In the genomic region with DNA sequence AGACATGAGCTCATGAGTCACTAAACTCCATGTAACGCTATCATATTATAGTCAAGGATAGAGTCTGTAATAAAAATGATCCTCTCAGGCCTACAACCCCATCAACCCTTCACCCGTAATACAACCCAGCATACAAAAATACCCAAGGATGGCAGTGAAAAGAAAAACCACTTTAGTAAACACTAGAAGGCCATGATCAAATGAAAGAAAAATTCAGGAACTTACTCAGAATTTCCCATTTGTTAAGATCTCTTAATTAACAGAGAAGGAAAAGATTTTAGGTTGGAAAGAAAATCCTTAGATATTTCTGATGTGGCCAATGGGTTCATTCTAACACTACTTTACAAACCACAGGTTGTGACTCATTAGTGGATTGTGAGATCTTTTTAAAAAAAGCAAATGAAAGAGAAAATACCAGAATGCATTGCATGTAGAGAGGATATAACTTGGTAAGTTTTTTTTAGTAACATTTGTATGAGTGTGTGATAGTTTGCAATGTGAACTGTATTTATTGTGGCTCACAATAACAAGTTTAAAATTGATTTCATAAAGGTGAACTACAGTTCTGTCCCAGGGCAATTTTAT, we compare ENCODE assay signal across 8 cellular contexts. TPM values are rescaled to one million over a fixed set of nuclear protein-coding genes. Genes with fewer than 3 reads are reported as not detected.
DNase-seq lines count a peak whose midpoint lies in the region; ATAC-seq and TF ChIP-seq lines count a peak whose summit lies in the region.

No MANE protein-coding gene starts in this region.

- H3K4me3 Mint-ChIP-seq in CD4-positive, alpha-beta T cell: peak overlapping the region; percentile 35

- intact Hi-C loops in CD4-positive, alpha-beta T cell (cut with DNase I, micrococcal nuclease): no loop called here

- no peak overlapping the region for H3K4me3 ChIP-seq in foreskin fibroblast (ENCODE audit: low read depth in 1 of 2, low read length in 2 of 2)
- no peak overlapping the region for H3K4me3 ChIP-seq in tibial nerve

- H3K36me3 Mint-ChIP-seq in CD4-positive, alpha-beta T cell (ENCODE audit: low read depth): peaks cover 5% of the 10 kb centered on the region

- no peak overlapping the region for H3K27ac ChIP-seq in CD4-positive, alpha-beta T cell (ENCODE audit: low read depth, low read length)
- no peak overlapping the region for H3K27ac ChIP-seq in tibial nerve

- H3K9me3 ChIP-seq in CD4-positive, alpha-beta T cell (ENCODE audit: control insufficient read depth, low read length): no peaks in the 10 kb centered on the region
- H3K9me3 ChIP-seq in tibial nerve: no peaks in the 10 kb centered on the region

- no peaks in the 10 kb centered on the region for H3K27me3 Mint-ChIP-seq in CD4-positive, alpha-beta T cell

- POLR2A ChIA-PET in CD4-positive, alpha-beta T cell (lab: Charles Lee): interaction anchor here (0.6 to 1.0 kb wide), 4 partner anchors 9 to 279 kb away, joined by 3 to 5 read pairs (median 3); no protein-coding TSS in a partner anchor

- no peak for TF ChIP-seq POLR2A in tibial nerve (IDR thresholded peaks at IDR 0.05)

- no peaks in the 10 kb centered on the region for H3K27me3 ChIP-seq in CD4-positive, alpha-beta T cell (ENCODE audit: control insufficient read depth, insufficient read depth, low read length)
- H3K27me3 ChIP-seq in tibial nerve: no peaks in the 10 kb centered on the region

- TF ChIP-seq CTCF in CD4-positive, alpha-beta T cell (IDR thresholded peaks at IDR 0.05): no peak
- TF ChIP-seq CTCF in foreskin fibroblast (IDR thresholded peaks at IDR 0.05; ENCODE audit: low read depth, low read length): no peak
- TF ChIP-seq CTCF in tibial nerve (IDR thresholded peaks at IDR 0.05): no peak

- no peaks in the 10 kb centered on the region for H3K36me3 ChIP-seq in tibial nerve

- peak; percentile 43 for ATAC-seq in CD4-positive, alpha-beta T cell (ENCODE audit: poor library complexity)
- ATAC-seq in GM19438 (IDR thresholded peaks at IDR 0.05; ENCODE audit: low read depth, unreplicated experiment) (peak; percentile 34), HG03354 (IDR thresholded peaks at IDR 0.05; ENCODE audit: poor library complexity, severe bottlenecking, unreplicated experiment) (peak; percentile 49)

- H3K27ac Mint-ChIP-seq in CD4-positive, alpha-beta T cell: no peak overlapping the region

- no peaks in the 10 kb centered on the region for H3K9me3 Mint-ChIP-seq in CD4-positive, alpha-beta T cell

- TF ChIP-seq EP300 in tibial nerve (IDR thresholded peaks at IDR 0.05): no peak

- H3K4me1 ChIP-seq in tibial nerve: no peaks in the 10 kb centered on the region

- no peak for DNase-seq in CD4-positive, alpha-beta T cell
- DNase-seq in amniotic epithelial cell (ENCODE audit: low read depth) (peak; percentile 66), foreskin fibroblast (no peak), NCI-H2107 treated with DMSO at 0.1 percent for 48 hours (lab: John Stamatoyannopoulos, UW; ENCODE audit: unreplicated experiment) (no peak), NCI-H526 treated with DMSO at 0.1 percent for 48 hours (lab: John Stamatoyannopoulos, UW) (no peak), tibial nerve (ENCODE audit: low spot score in 2 of 2) (no peak)

- WGBS in tibial nerve, 2 donors: 86 to 94% methylated on average over 2 of the region's 2 CpGs

- CTCF ChIA-PET in CD4-positive, alpha-beta T cell (lab: Charles Lee): interaction anchor here (0.8 to 1.0 kb wide), 2 partner anchors 12 to 16 kb away, joined by 4 to 5 read pairs; no protein-coding TSS in a partner anchor

- H3K4me1 Mint-ChIP-seq in CD4-positive, alpha-beta T cell (ENCODE audit: low read depth): peaks cover 58% of the 10 kb centered on the region

RNA-seq across cellular contexts. Expression of gene UBE2J1, which starts 8.0 kb away (rescaled TPM):
- 10 to 100 TPM; 34.7 to 34.9 TPM for total RNA-seq in CD4-positive, alpha-beta T cell
- total RNA-seq in tibial nerve: 10 to 100 TPM; 25.3 to 30.4 (median 26.7) TPM

RNA-seq across cellular contexts. Expression of gene GABRR2, which starts 45.4 kb away (rescaled TPM):
- total RNA-seq in CD4-positive, alpha-beta T cell: under 1 TPM; 0.47 to 0.49 TPM
- total RNA-seq in tibial nerve: 1 to 10 TPM in 1 of 4 donors, under 1 TPM in 1, not detected in 2; 0.84 to 3.6 TPM

RNA-seq across cellular contexts. Expression of gene RRAGD, which starts 51.6 kb away (rescaled TPM):
- 10 to 100 TPM in 1 of 2 experiments, 1 to 10 TPM in 1; 9.0 to 10.2 TPM for total RNA-seq in CD4-positive, alpha-beta T cell
- total RNA-seq in tibial nerve: 10 to 100 TPM; 10.9 to 21.3 (median 15.2) TPM
